Comparison of ENCODE assay signal across 21 cellular contexts in the genomic region with DNA sequence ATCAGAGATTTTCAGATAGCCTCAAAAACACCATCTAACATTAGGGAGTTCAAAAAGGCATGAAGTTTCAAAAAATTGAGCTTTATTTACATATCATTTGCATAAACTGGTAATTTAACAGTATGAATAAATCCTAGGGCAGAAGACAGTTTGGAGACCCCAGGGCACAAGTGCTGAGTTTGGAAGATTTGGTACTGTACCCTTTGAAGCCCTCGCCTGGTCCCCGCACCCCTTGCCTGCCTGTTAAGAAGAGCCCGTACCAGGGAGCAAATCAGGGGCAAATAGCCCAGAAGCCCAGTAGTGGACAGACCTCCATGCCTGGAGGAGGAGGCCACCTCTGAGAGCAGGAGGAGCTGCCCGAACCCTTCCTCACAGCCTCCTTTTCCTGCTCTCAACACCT. TPM values are rescaled to one million over a fixed set of nuclear protein-coding genes. Genes with fewer than 3 reads are reported as not detected.
"Had no signal": no experiment of that assay in that cellular context is flagged by ENCODE, and none has a peak within 500 bp of the region (broad histone marks: within the 10 kb centered on the region; RNA-seq: fewer than 3 reads in every experiment).

No MANE protein-coding gene starts in this region.

RNA-seq across cellular contexts. Expression of gene CDRT15L2, which starts 24.8 kb away (rescaled TPM):
- total RNA-seq: activated CD4-positive, alpha-beta memory T cell treated with anti-CD3 and anti-CD28 coated beads for 36 hours; activated CD4-positive, alpha-beta T cell treated with anti-CD3 and anti-CD28 coated beads for 36 hours; activated CD8-positive, alpha-beta memory T cell treated with anti-CD3 and anti-CD28 coated beads for 36 hours; activated CD8-positive, alpha-beta T cell treated with anti-CD3 and anti-CD28 coated beads for 36 hours; activated naive CD4-positive, alpha-beta T cell treated with anti-CD3 and anti-CD28 coated beads for 36 hours; activated naive CD4-positive, alpha-beta T cell treated with anti-CD3 and anti-CD28 coated beads, Interleukin-2, amount 50 U/mL, for 72 hours; activated naive CD8-positive, alpha-beta T cell treated with anti-CD3 and anti-CD28 coated beads for 36 hours; activated T-cell treated with anti-CD3 and anti-CD28 coated beads, Interleukin-2, amount 50 U/mL, for 4 hours; activated T-cell treated with anti-CD3 and anti-CD28 coated beads, Interleukin-2, amount 50 U/mL, for 72 hours; activated T-helper 1 cell treated with anti-CD3 and anti-CD28 coated beads, Interleukin-12 subunit alpha, Interleukin-12 subunit beta, Interleukin-2, Interleukin-4 antibody, amounts not matched to agents 30 ng/mL and 10 ng/mL and 1 ng/mL, durations not matched to agents 14 hours and 24 hours and 36 hours; activated T-helper 17 cell treated with anti-CD3 and anti-CD28 coated beads, Interleukin-2, amount 50 U/mL, for 72 hours; adrenal gland; ascending aorta; bronchial epithelial cell; cardiac muscle cell; chondrocyte; T-cell; T-helper 1 cell treated with Interleukin-12 subunit alpha and Interleukin-12 subunit beta and Interleukin-4 antibody, amounts not matched to agents 30 ng/mL and 1 ng/mL, for 36 hours; T-helper 17 cell; T-helper 2 cell treated with Interferon-gamma antibody and Interleukin-4, amounts not matched to agents 100 ng/mL and 5 ng/mL, for 36 hours; WTC11 had no signal
- polyA plus RNA-seq: adrenal gland, cardiac muscle cell had no signal
